In the genomic region with DNA sequence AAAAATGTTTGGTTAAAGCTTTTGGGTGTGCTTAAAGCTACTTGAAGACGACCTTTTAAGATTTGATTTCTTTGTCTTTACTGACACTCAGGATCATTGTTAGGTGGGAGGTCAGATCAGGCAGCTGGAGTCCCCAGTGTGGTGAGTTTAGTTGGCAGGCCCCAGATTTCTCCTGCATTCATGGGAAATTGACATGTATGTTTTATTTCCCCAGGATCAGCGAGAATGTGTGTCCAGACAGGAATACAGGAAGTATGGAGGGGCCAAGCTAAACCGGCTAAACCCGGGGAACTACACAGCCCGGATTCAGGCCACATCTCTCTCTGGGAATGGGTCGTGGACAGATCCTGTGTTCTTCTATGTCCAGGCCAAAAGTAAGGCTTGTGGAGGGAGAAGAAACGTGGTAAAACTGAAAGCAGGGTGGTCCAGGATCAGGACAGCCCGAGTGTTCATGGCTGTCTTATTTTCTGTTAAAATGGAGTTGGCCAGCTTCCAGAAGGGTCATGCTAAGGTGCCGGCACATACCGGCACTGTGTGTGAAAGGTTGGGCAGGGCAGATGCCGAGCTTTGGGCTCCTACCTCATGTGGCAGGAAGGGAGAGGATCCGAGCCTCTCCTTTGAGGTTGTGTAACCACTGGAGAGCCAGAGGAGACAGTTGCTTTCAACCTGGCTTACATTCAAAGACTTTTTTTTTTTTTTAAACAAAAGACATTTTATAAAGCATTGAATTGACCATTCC, we compare ENCODE assay signal across 23 cellular contexts.
A peak's percentile ranks its signal among the peaks of the same experiment; 100 is the strongest.
DNase-seq lines count a peak whose midpoint lies in the region; ATAC-seq and TF ChIP-seq lines count a peak whose summit lies in the region.
"Had no signal": no experiment of that assay in that cellular context is flagged by ENCODE, and none has a peak within 500 bp of the region (broad histone marks: within the 10 kb centered on the region; RNA-seq: fewer than 3 reads in every experiment).

No MANE protein-coding gene starts in this region.

- no peak for TF ChIP-seq POLR2A in gastroesophageal sphincter (IDR thresholded peaks at IDR 0.05)

- H3K4me1 ChIP-seq in gastroesophageal sphincter (peaks cover 0 to 36% (median 11%) of the 10 kb centered on the region in 3 donors), upper lobe of right lung (peaks cover 8% of the 10 kb centered on the region)
- H3K4me1 ChIP-seq: SJCRH30 had no signal

- ATAC-seq in gastroesophageal sphincter (peak; percentile 63), upper lobe of right lung (no peak), HG02981 (IDR thresholded peaks at IDR 0.05; ENCODE audit: unreplicated experiment) (no peak)

- TF ChIP-seq CTCF in gastroesophageal sphincter (IDR thresholded peaks at IDR 0.05) (no peak), neural crest cell (conservative IDR thresholded peaks at IDR 0.05) (no peak), upper lobe of right lung (IDR thresholded peaks at IDR 0.05) (no peak)

- H3K9me3 ChIP-seq in gastroesophageal sphincter (no peaks in the 10 kb centered on the region), upper lobe of right lung (no peaks in the 10 kb centered on the region)
- H3K9me3 ChIP-seq: SJCRH30 had no signal

- peak overlapping the region in 3 of 4 donors; percentile 29 to 59 (median 53) for H3K27ac ChIP-seq in gastroesophageal sphincter
- H3K27ac ChIP-seq in upper lobe of right lung: peak overlapping the region; percentile 1
- H3K27ac ChIP-seq: 22Rv1, brain microvascular endothelial cell, neural progenitor cell, SJCRH30 had no signal

- WGBS in gastroesophageal sphincter (ENCODE audit: low coverage in 1 of 2), 2 donors: 57 to 70% methylated on average over 4 to 9 of the region's 12 CpGs

- peak overlapping the region; percentile 41 for H3K27ac Mint-ChIP-seq in activated naive CD4-positive, alpha-beta T cell treated with anti-CD3 and anti-CD28 coated beads, Interleukin-2, amount 50 U/mL, for 24 hours
- H3K27ac Mint-ChIP-seq in activated naive CD4-positive, alpha-beta T cell treated with anti-CD3 and anti-CD28 coated beads for 36 hours: no peak overlapping the region
- H3K27ac Mint-ChIP-seq in neural crest cell (ENCODE audit: unreplicated experiment): peak overlapping the region; percentile 76
- H3K27ac Mint-ChIP-seq: neural progenitor cell; T-helper 2 cell treated with Interferon-gamma antibody and Interleukin-4, amounts not matched to agents 5 μg/mL and 100 μg/mL, for 36 hours had no signal

- peaks cover 10% of the 10 kb centered on the region for H3K4me1 Mint-ChIP-seq in activated naive CD4-positive, alpha-beta T cell treated with anti-CD3 and anti-CD28 coated beads, Interleukin-2, amount 50 U/mL, for 24 hours
- H3K4me1 Mint-ChIP-seq in activated naive CD4-positive, alpha-beta T cell treated with anti-CD3 and anti-CD28 coated beads for 36 hours (ENCODE audit: low read depth): peaks cover 11% of the 10 kb centered on the region
- peaks cover 18% of the 10 kb centered on the region for H3K4me1 Mint-ChIP-seq in neural crest cell

- H3K27me3 Mint-ChIP-seq in activated naive CD4-positive, alpha-beta T cell treated with anti-CD3 and anti-CD28 coated beads, Interleukin-2, amount 50 U/mL, for 24 hours: no peaks in the 10 kb centered on the region
- no peaks in the 10 kb centered on the region for H3K27me3 Mint-ChIP-seq in activated naive CD4-positive, alpha-beta T cell treated with anti-CD3 and anti-CD28 coated beads for 36 hours (ENCODE audit: low read depth)
- H3K27me3 Mint-ChIP-seq in neural crest cell (ENCODE audit: low read depth): no peaks in the 10 kb centered on the region

- H3K27me3 ChIP-seq in gastroesophageal sphincter (no peaks in the 10 kb centered on the region), upper lobe of right lung (no peaks in the 10 kb centered on the region)
- H3K27me3 ChIP-seq: brain microvascular endothelial cell, neural progenitor cell, SJCRH30 had no signal

- no peak for TF ChIP-seq EP300 in gastroesophageal sphincter (IDR thresholded peaks at IDR 0.05)

- intact Hi-C loops in activated naive CD4-positive, alpha-beta T cell treated with anti-CD3 and anti-CD28 coated beads for 36 hours (cut with micrococcal nuclease): no loop called here
- intact Hi-C loops in upper lobe of right lung (cut with DNase I): no loop called here

- H3K4me3 Mint-ChIP-seq in activated naive CD4-positive, alpha-beta T cell treated with anti-CD3 and anti-CD28 coated beads, Interleukin-2, amount 50 U/mL, for 24 hours: no peak overlapping the region
- H3K4me3 Mint-ChIP-seq in activated naive CD4-positive, alpha-beta T cell treated with anti-CD3 and anti-CD28 coated beads for 36 hours: no peak overlapping the region
- no peak overlapping the region for H3K4me3 Mint-ChIP-seq in neural crest cell
- H3K4me3 Mint-ChIP-seq: neural progenitor cell; T-helper 2 cell treated with Interferon-gamma antibody and Interleukin-4, amounts not matched to agents 5 μg/mL and 100 μg/mL, for 36 hours had no signal

- DNase-seq in activated naive CD4-positive, alpha-beta T cell treated with anti-CD3 and anti-CD28 coated beads for 36 hours: no peak
- DNase-seq in neural crest cell (ENCODE audit: low read depth, low spot score): no peak
- no peak for DNase-seq in upper lobe of right lung
- DNase-seq in NOMO-1 treated with DMSO at 0.1 percent for 48 hours (lab: John Stamatoyannopoulos, UW; ENCODE audit: unreplicated experiment): no peak
- DNase-seq in midbrain (lab: John Stamatoyannopoulos, UW): no peak
- DNase-seq: activated CD4-positive, CD25-positive, alpha-beta regulatory T cell treated with anti-CD3 and anti-CD28 coated beads, Interleukin-2, amount 50 U/mL, for 72 hours; activated CD8-positive, alpha-beta memory T cell treated with anti-CD3 and anti-CD28 coated beads, Interleukin-2, amount 50 U/mL, for 4 hours; activated naive CD4-positive, alpha-beta T cell; brain microvascular endothelial cell; DMS 273 treated with DMSO at 0.1 percent for 48 hours; HCEC 1CT; NCI-H187; NCI-H510A; SJCRH30; stimulated activated CD4-positive, alpha-beta T cell treated with anti-CD3 and anti-CD28 coated beads, Interleukin-4, amount 100 ng/mL, for 4 hours; trophoblast cell had no signal

- no peaks in the 10 kb centered on the region for H3K9me3 Mint-ChIP-seq in activated naive CD4-positive, alpha-beta T cell treated with anti-CD3 and anti-CD28 coated beads, Interleukin-2, amount 50 U/mL, for 24 hours
- no peaks in the 10 kb centered on the region for H3K9me3 Mint-ChIP-seq in activated naive CD4-positive, alpha-beta T cell treated with anti-CD3 and anti-CD28 coated beads for 36 hours
- no peaks in the 10 kb centered on the region for H3K9me3 Mint-ChIP-seq in neural crest cell
- H3K9me3 Mint-ChIP-seq: neural progenitor cell; T-helper 2 cell treated with Interferon-gamma antibody and Interleukin-4, amounts not matched to agents 5 μg/mL and 100 μg/mL, for 36 hours had no signal

- H3K36me3 Mint-ChIP-seq in activated naive CD4-positive, alpha-beta T cell treated with anti-CD3 and anti-CD28 coated beads, Interleukin-2, amount 50 U/mL, for 24 hours: peaks cover 3% of the 10 kb centered on the region
- peaks cover 20% of the 10 kb centered on the region for H3K36me3 Mint-ChIP-seq in activated naive CD4-positive, alpha-beta T cell treated with anti-CD3 and anti-CD28 coated beads for 36 hours (ENCODE audit: low read depth)
- H3K36me3 Mint-ChIP-seq in neural crest cell (ENCODE audit: low read depth): peaks cover 20% of the 10 kb centered on the region

- H3K36me3 ChIP-seq in gastroesophageal sphincter (peaks cover 0 to 66% of the 10 kb centered on the region in 2 donors), upper lobe of right lung (peaks cover 22% of the 10 kb centered on the region)
- H3K36me3 ChIP-seq: neural progenitor cell had no signal

- CTCF ChIA-PET in activated naive CD4-positive, alpha-beta T cell treated with anti-CD3 and anti-CD28 coated beads for 36 hours (lab: Charles Lee): interaction anchor here (1.0 kb wide), 1 partner anchor 19 kb away, joined by 4 read pairs; no protein-coding TSS in a partner anchor

- H3K4me3 ChIP-seq in gastroesophageal sphincter (no peak overlapping the region), upper lobe of right lung (no peak overlapping the region)
- H3K4me3 ChIP-seq: neural progenitor cell, SJCRH30, skin epidermis had no signal
